15 cellular contexts compared by ENCODE assay signal in genomic region chr14:79483472-79483871, GRCh38.
DNase-seq lines count a peak whose midpoint lies in the region; ATAC-seq, FAIRE-seq and TF ChIP-seq lines count a peak whose summit lies in the region.
"Had no signal": no experiment of that assay in that cellular context is flagged by ENCODE, and none has a peak within 500 bp of the region (broad histone marks: within the 10 kb centered on the region; RNA-seq: fewer than 3 reads in every experiment).

No MANE protein-coding gene starts in this region.

- H2AK5ac ChIP-seq in mesenchymal stem cell (ENCODE audit: low read length, severe bottlenecking), result no peak overlapping the region

- TF ChIP-seq POLR2A in HepG2 (IDR thresholded peaks at IDR 0.05; ENCODE audit: insufficient read depth in 1 of 2, low read depth in 2 of 2, low read length in 2 of 2), result no peak

- H2BK15ac ChIP-seq in mesenchymal stem cell (ENCODE audit: low read depth, poor library complexity, severe bottlenecking), result no peak overlapping the region

- 78% methylated on average over 2 of the region's 2 CpGs for WGBS in mesenchymal stem cell
- WGBS in HepG2 (ENCODE audit: low lambda C conversion rate), result 29% methylated on average over 2 of the region's 2 CpGs

- H4K91ac ChIP-seq in mesenchymal stem cell (ENCODE audit: low read length), result no peak overlapping the region

- no peak overlapping the region for H3K23ac ChIP-seq in mesenchymal stem cell (ENCODE audit: low read length in 2 of 2)

- ATAC-seq in HepG2, result no peak
- no peak for ATAC-seq in GM21526 (IDR thresholded peaks at IDR 0.05; ENCODE audit: low FRiP score, unreplicated experiment)
- ATAC-seq in GM19023 (IDR thresholded peaks at IDR 0.05; ENCODE audit: unreplicated experiment), result no peak
- ATAC-seq: HCT116 had no signal

- no peak for TF ChIP-seq CTCF in astrocyte of the spinal cord (IDR thresholded peaks at IDR 0.05; ENCODE audit: low read depth, low read length)
- TF ChIP-seq CTCF in HepG2 (CRISPR knock-in tag; IDR thresholded peaks at IDR 0.05), result no peak

- H3K9me3 ChIP-seq in mesenchymal stem cell (ENCODE audit: control insufficient read depth, low read length), result no peaks in the 10 kb centered on the region
- peaks cover 90% of the 10 kb centered on the region for H3K9me3 ChIP-seq in HepG2 (ENCODE audit: low read length)

- no peak for TF ChIP-seq RAD21 in HepG2 (CRISPR knock-in tag; IDR thresholded peaks at IDR 0.05)

- H2BK12ac ChIP-seq in mesenchymal stem cell (ENCODE audit: low read length in 2 of 2), result no peak overlapping the region

- H3K79me1 ChIP-seq in mesenchymal stem cell (replicated peaks; ENCODE audit: low read length, poor library complexity, severe bottlenecking), result no peaks in the 10 kb centered on the region

- H3K79me2 ChIP-seq in HepG2 (ENCODE audit: insufficient read depth, low read length), result no peaks in the 10 kb centered on the region

- H3K4ac ChIP-seq in mesenchymal stem cell (ENCODE audit: low read depth in 1 of 2, low read length in 2 of 2), result no peak overlapping the region

- H2BK5ac ChIP-seq in mesenchymal stem cell (ENCODE audit: low read depth, low read length, poor library complexity, severe bottlenecking), result no peak overlapping the region

- H3K9ac ChIP-seq in mesenchymal stem cell (ENCODE audit: low read length) (no peak overlapping the region), HepG2 (ENCODE audit: insufficient read depth, low read depth, low read length) (no peak overlapping the region)

- FAIRE-seq in HepG2 (lab: Jason Lieb, UNC), result no peak
- FAIRE-seq: keratinocyte had no signal

- H3K4me1 ChIP-seq in mesenchymal stem cell (ENCODE audit: control insufficient read depth, insufficient read depth, low read depth, low read length) (peaks cover 1% of the 10 kb centered on the region), HepG2 (ENCODE audit: insufficient read depth, low read length) (no peaks in the 10 kb centered on the region)

- H2BK120ac ChIP-seq in mesenchymal stem cell (ENCODE audit: low read depth, low read length), result no peak overlapping the region

- no peak overlapping the region for H4K8ac ChIP-seq in mesenchymal stem cell (ENCODE audit: low read length)

- TF ChIP-seq EP300 in HepG2 (IDR thresholded peaks at IDR 0.05; ENCODE audit: low read depth in 2 of 2, low read length in 2 of 2), result no peak
- no peak for TF ChIP-seq EP300 in HepG2 (CRISPR knock-in tag; IDR thresholded peaks at IDR 0.05; ENCODE audit: borderline replicate concordance)

- POLR2A ChIA-PET in HepG2 (lab: Yijun Ruan, JAX), result no interaction called here

- H3K27me3 ChIP-seq in mesenchymal stem cell (ENCODE audit: control insufficient read depth in 1 of 2, insufficient read depth in 1 of 2, low read length in 2 of 2) (no peaks in the 10 kb centered on the region), HepG2 (ENCODE audit: control insufficient read depth in 1 of 2, insufficient read depth in 2 of 2, low read length in 2 of 2) (no peaks in the 10 kb centered on the region)
- H3K27me3 ChIP-seq: dorsolateral prefrontal cortex had no signal

- no peaks in the 10 kb centered on the region for H3K36me3 ChIP-seq in mesenchymal stem cell (ENCODE audit: control insufficient read depth in 1 of 2, insufficient read depth in 2 of 2, low read depth in 1 of 2, low read length in 2 of 2)
- H3K36me3 ChIP-seq in HepG2 (replicated peaks in 1 of 2; ENCODE audit: control insufficient read depth in 1 of 2, insufficient read depth in 2 of 2, low read length in 2 of 2), result no peaks in the 10 kb centered on the region

- in situ Hi-C loops in astrocyte of the spinal cord (cut with HindIII; ENCODE audit: low sequenced_read_pairs), result no loop called here
- in situ Hi-C loops in HepG2 (cut with HindIII; ENCODE audit: extremely low pct_ligation_motif_present, low pct_unique_long_range_greater_than_20kb), result no loop called here

- CTCF ChIA-PET in HepG2 (lab: Yijun Ruan, JAX; ENCODE audit: low intra/inter-chr PET ratio, low total read pairs), result no interaction called here

- no peak overlapping the region for H3K18ac ChIP-seq in mesenchymal stem cell (ENCODE audit: low read depth in 1 of 2, low read length in 2 of 2)

- H4K20me1 ChIP-seq in HepG2 (ENCODE audit: insufficient read depth, low read length), result no peaks in the 10 kb centered on the region

- H3K4me3 ChIP-seq in astrocyte of the spinal cord (ENCODE audit: low read depth, low read length), result no peak overlapping the region
- H3K4me3 ChIP-seq in mesenchymal stem cell (ENCODE audit: insufficient read depth in 1 of 2, low read depth in 1 of 2, low read length in 2 of 2), result no peak overlapping the region
- H3K4me3 ChIP-seq in HepG2 (replicated peaks in 1 of 3; ENCODE audit: insufficient read depth in 1 of 3, low read depth in 2 of 3, low read length in 3 of 3), result no peak overlapping the region
- H3K4me3 ChIP-seq: dorsolateral prefrontal cortex, PC-9 had no signal

- H2AFZ ChIP-seq in mesenchymal stem cell (ENCODE audit: low read depth, low read length) (no peak overlapping the region), HepG2 (ENCODE audit: low read length) (no peak overlapping the region)
- H2AFZ ChIP-seq: PC-9 had no signal

- no peak overlapping the region for H3K14ac ChIP-seq in mesenchymal stem cell (ENCODE audit: low read length in 2 of 2)

- intact Hi-C loops in HepG2 (cut with micrococcal nuclease; ENCODE audit: unreplicated experiment), result no loop called here

- H3K4me2 ChIP-seq in mesenchymal stem cell (ENCODE audit: low read length, poor library complexity, severe bottlenecking), result no peak overlapping the region
- H3K4me2 ChIP-seq in HepG2 (ENCODE audit: low read depth, low read length), result no peak overlapping the region
- H3K4me2 ChIP-seq: PC-9 had no signal

- no peak overlapping the region for H3K27ac ChIP-seq in mesenchymal stem cell (ENCODE audit: low read length, poor library complexity, severe bottlenecking)
- H3K27ac ChIP-seq in HepG2 (ENCODE audit: extremely low read length, insufficient read depth, low read length), result no peak overlapping the region
- H3K27ac ChIP-seq: PC-9 had no signal

- peak; percentile 20 for DNase-seq in AG20443 (ENCODE audit: low spot score)
- DNase-seq in HT1080 (ENCODE audit: low read depth), result peak; percentile 95
- DNase-seq in astrocyte of the spinal cord (ENCODE audit: low read depth, low spot score), result peak; percentile 74
- peak; percentile 44 for DNase-seq in mesenchymal stem cell
- DNase-seq in HepG2 (ENCODE audit: low spot score), result no peak
- no peak for DNase-seq in DMS79 (lab: John Stamatoyannopoulos, UW)
- DNase-seq: activated CD4-positive, alpha-beta T cell treated with anti-CD3 and anti-CD28 coated beads, Interleukin-2, amount 50 U/mL, for 48 hours; DND-41; PC-9; stimulated activated CD4-positive, alpha-beta T cell treated with anti-CD3 and anti-CD28 coated beads, Interleukin-2, amount 100 ng/mL, for 24 hours had no signal

- BruUV-seq in HepG2 (replicated peaks; lab: Mats Ljungman, UMichigan), result no TSS peak

TF ChIP-seq in HepG2, 621 proteins besides CTCF, POLR2A, EP300 and RAD21 (continues in another document):
- TF ChIP-seq PHF21A (CRISPR knock-in tag; IDR thresholded peaks at IDR 0.05) (no peak), ZBTB34 (CRISPR knock-in tag; IDR thresholded peaks at IDR 0.05) (no peak), HOMEZ (CRISPR knock-in tag; IDR thresholded peaks at IDR 0.05; ENCODE audit: low read depth) (no peak), ZUFSP (CRISPR knock-in tag; IDR thresholded peaks at IDR 0.05; ENCODE audit: borderline replicate concordance) (no peak), ZNF639 (CRISPR knock-in tag; conservative IDR thresholded peaks at IDR 0.05) (no peak), TCF7 (IDR thresholded peaks at IDR 0.05; ENCODE audit: low read depth) (no peak)

Comparison
In these comparisons a context has a peak if more than half of its experiments do, and no peak if none do; other contexts are left out.
1. DNase-seq: peak in AG20443 (single experiment), HT1080 (single experiment), astrocyte of the spinal cord (single experiment) and mesenchymal stem cell (single experiment); none in HepG2 (single experiment) and DMS79 (single experiment).